ENCODE assay signal across 22 cellular contexts in genomic region chr6:119233327-119233984, GRCh38.
"Had no signal": no experiment of that assay in that cellular context is flagged by ENCODE, and none has a peak within 500 bp of the region (broad histone marks: within the 10 kb centered on the region; RNA-seq: fewer than 3 reads in every experiment).

No MANE protein-coding gene starts in this region.

- H3K27me3 ChIP-seq: SJSA1 had no signal

- H3K4me1 ChIP-seq: SJSA1 had no signal

- H3K9me3 ChIP-seq: SJSA1 had no signal

- H3K4me3 ChIP-seq: SJSA1, SK-N-MC had no signal

- DNase-seq: IMR-90, Karpas-422, KG1, MM.1S, NCI-H1105, NCI-H1417, NCI-H1436 treated with DMSO at 0.1 percent for 48 hours, NCI-H1694, NCI-H187 treated with DMSO at 0.1 percent for 48 hours, NCI-H2029 treated with DMSO at 0.1 percent for 48 hours, NCI-H2171 treated with DMSO at 0.1 percent for 48 hours, NCI-H345, NCI-H446 treated with DMSO at 0.1 percent for 48 hours, NCI-H510A treated with DMSO at 0.1 percent for 48 hours, NCI-H526, Right ventricle myocardium superior, RPMI8226, SIG-M5 had no signal

- H3K36me3 ChIP-seq: SJSA1 had no signal

- FAIRE-seq: RCC 7860 had no signal

- H3K27ac ChIP-seq: HL-60, SJSA1, SK-N-MC had no signal
